ENCODE assay signal across 12 cellular contexts in genomic region chr15:47987461-47987860, GRCh38.
A peak's percentile ranks its signal among the peaks of the same experiment; 100 is the strongest.
DNase-seq lines count a peak whose midpoint lies in the region; ATAC-seq, FAIRE-seq and TF ChIP-seq lines count a peak whose summit lies in the region.
"Had no signal": no experiment of that assay in that cellular context is flagged by ENCODE, and none has a peak within 500 bp of the region (broad histone marks: within the 10 kb centered on the region; RNA-seq: fewer than 3 reads in every experiment).

No MANE protein-coding gene starts in this region.

- peak overlapping the region; percentile 38 for H3K27ac ChIP-seq in thymus (ENCODE audit: low read depth)
- H3K27ac ChIP-seq: 22Rv1 had no signal

- no peaks in the 10 kb centered on the region for H3K36me3 Mint-ChIP-seq in brain

- H3K27ac Mint-ChIP-seq in brain: peak overlapping the region in 3 of 5 experiments; percentile 6 to 82 (median 54)

- no peak for FAIRE-seq in urothelium cell line (lab: Jason Lieb, UNC)
- FAIRE-seq: HepG2 had no signal

- H3K4me3 Mint-ChIP-seq in brain: no peak overlapping the region

- no peak overlapping the region for H3K4me3 ChIP-seq in thymus (ENCODE audit: low read length)
- H3K4me3 ChIP-seq: MG63 had no signal

- H3K9me3 Mint-ChIP-seq in brain: peaks cover 0 to 3% (median 0%) of the 10 kb centered on the region in 5 experiments

- H3K27me3 ChIP-seq in thymus (ENCODE audit: control insufficient read depth, insufficient read depth): no peaks in the 10 kb centered on the region
- H3K27me3 ChIP-seq: MG63 had no signal

- no peaks in the 10 kb centered on the region for H3K4me1 ChIP-seq in thymus (ENCODE audit: control insufficient read depth, insufficient read depth, low read length)

- H3K4me1 Mint-ChIP-seq in brain: peaks cover 15% of the 10 kb centered on the region

- H3K27me3 Mint-ChIP-seq in brain: peaks cover 6% of the 10 kb centered on the region

- peak; percentile 9 for ATAC-seq in HG02852 (IDR thresholded peaks at IDR 0.05; ENCODE audit: unreplicated experiment)

- H3K36me3 ChIP-seq in thymus (ENCODE audit: control insufficient read depth, insufficient read depth): no peaks in the 10 kb centered on the region
- H3K36me3 ChIP-seq: MG63 had no signal

- peak; percentile 5 for DNase-seq in NOMO-1 treated with DMSO at 0.1 percent for 48 hours (lab: John Stamatoyannopoulos, UW; ENCODE audit: unreplicated experiment)
- DNase-seq in NOMO-1 treated with dmso at 0.1 percent for 144 hours (lab: John Stamatoyannopoulos, UW; ENCODE audit: unreplicated experiment): no peak
- no peak for DNase-seq in urothelium cell line (ENCODE audit: low spot score)
- DNase-seq in cerebellar nuclear complex (lab: John Stamatoyannopoulos, UW): no peak
- no peak for DNase-seq in T-helper 9 cell
- DNase-seq: MG63, SIG-M5 had no signal

- 68% methylated on average over 4 of the region's 4 CpGs for WGBS in thymus

- no peaks in the 10 kb centered on the region for H3K9me3 ChIP-seq in thymus (ENCODE audit: control insufficient read depth)
- H3K9me3 ChIP-seq: MG63 had no signal

- TF ChIP-seq CTCF in brain (conservative IDR thresholded peaks at IDR 0.05): no peak
